1 cellular context compared by ENCODE assay signal in the genomic region with DNA sequence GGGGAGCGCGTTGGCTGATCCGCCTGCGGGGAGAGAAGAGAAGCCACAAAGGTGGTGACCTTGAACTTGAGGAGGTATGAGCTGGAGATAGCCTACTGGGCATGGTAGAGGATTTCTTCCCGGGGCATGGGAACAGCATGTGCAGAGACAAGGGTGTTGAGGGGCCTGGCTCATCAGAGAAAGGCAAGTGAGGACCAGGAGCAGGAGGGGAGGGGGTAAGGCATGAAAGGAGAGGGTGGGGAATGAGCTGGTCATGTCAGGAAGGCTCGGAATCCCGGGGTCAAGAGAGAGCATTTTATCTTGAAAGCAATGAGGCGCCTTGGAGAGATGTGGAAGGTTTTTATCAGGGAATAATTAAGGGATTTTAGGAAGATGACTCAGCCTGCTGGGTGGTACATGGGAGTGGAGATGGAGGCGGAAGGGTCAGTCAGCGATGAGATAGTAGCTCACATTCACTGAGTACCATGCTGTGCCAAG.
TF ChIP-seq lines count a peak whose summit lies in the region.

No MANE protein-coding gene starts in this region.

TF ChIP-seq in HEK293, 187 proteins besides CTCF, POLR2A, EP300 and RAD21:
- peak; percentile 34; the same call in 1 of the 2 replicates for TF ChIP-seq ZFHX2 (tag by site-specific recombination; conservative IDR thresholded peaks at IDR 0.05)
- TF ChIP-seq, protein P1, sequence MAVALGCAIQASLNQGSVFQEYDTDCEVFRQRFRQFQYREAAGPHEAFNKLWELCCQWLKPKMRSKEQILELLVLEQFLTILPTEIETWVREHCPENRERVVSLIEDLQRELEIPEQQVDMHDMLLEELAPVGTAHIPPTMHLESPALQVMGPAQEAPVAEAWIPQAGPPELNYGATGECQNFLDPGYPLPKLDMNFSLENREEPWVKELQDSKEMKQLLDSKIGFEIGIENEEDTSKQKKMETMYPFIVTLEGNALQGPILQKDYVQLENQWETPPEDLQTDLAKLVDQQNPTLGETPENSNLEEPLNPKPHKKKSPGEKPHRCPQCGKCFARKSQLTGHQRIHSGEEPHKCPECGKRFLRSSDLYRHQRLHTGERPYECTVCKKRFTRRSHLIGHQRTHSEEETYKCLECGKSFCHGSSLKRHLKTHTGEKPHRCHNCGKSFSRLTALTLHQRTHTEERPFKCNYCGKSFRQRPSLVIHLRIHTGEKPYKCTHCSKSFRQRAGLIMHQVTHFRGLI (tag by site-specific recombination; IDR thresholded peaks at IDR 0.05), result no peak
